In the genomic region with DNA sequence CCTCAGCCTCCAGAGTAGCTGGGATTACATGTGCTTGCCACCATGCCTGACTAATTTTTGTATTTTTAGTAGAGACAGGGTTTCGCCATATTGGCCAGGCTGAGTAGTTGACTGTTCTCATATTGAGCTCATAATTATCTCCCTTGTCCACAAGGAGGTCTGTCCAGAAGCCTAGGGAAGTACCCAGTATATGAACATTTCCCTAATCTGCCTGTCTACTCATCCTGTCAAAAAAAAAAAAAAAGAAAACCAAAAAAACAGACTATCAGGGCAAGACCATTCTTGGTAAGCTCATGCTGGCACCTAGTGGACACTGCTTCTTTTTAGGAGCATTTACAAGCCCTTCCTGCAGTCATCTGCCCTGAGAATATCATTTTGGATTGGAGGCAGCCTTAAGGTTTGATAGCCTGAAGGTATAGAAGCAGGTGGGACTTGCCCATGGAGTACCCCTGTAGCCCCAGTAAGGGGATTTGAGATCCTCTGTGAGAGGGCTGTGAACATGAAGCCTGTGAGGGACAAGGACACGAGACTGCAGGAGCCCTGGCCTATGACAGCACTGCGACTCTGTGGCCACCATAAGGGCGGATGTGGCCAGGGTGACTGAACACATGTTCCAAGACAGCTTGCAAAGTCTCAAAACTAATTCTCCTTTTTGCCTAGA, we compare ENCODE assay signal across 8 cellular contexts. TPM values are rescaled to one million over a fixed set of nuclear protein-coding genes. Genes with fewer than 3 reads are reported as not detected.
DNase-seq lines count a peak whose midpoint lies in the region; ATAC-seq, FAIRE-seq and TF ChIP-seq lines count a peak whose summit lies in the region.

No MANE protein-coding gene starts in this region.

- 77 to 82% (median 78%) methylated on average over 4 of the region's 4 CpGs for WGBS in small intestine, 3 donors

- no peak for FAIRE-seq in small intestine (lab: Jason Lieb, UNC)

- DNase-seq in DMS53 treated with DMSO at 0.1 percent for 48 hours (lab: John Stamatoyannopoulos, UW; ENCODE audit: unreplicated experiment) (peak; percentile 4), OCI-M2 (lab: John Stamatoyannopoulos, UW; ENCODE audit: unreplicated experiment) (peak; percentile 15), cardiac muscle cell (ENCODE audit: low read depth in 1 of 2, low spot score in 1 of 2) (peak; percentile 49 to 85), small intestine (peak; percentile 69), vagina (ENCODE audit: extremely low spot score in 2 of 2) (no peak)
- peak; percentile 25 for DNase-seq in activated T-helper 9 cell treated with anti-CD3 and anti-CD28 coated beads, Interleukin-2, amount 50 U/mL, for 16 hours (ENCODE audit: low read depth)

- TF ChIP-seq POLR2A in vagina (IDR thresholded peaks at IDR 0.05), result no peak

- H3K36me3 ChIP-seq in cardiac muscle cell (no peaks in the 10 kb centered on the region), small intestine (ENCODE audit: control insufficient read depth in 2 of 2, insufficient read depth in 2 of 2, low read length in 2 of 2) (no peaks in the 10 kb centered on the region), vagina (no peaks in the 10 kb centered on the region)

- H3K4me3 ChIP-seq in cardiac muscle cell (no peak overlapping the region), small intestine (ENCODE audit: low read depth in 1 of 2, low read length in 2 of 2) (no peak overlapping the region), vagina (no peak overlapping the region)

- intact Hi-C loops in vagina (cut with DNase I), result no loop called here

- H3K9me3 ChIP-seq in cardiac muscle cell (ENCODE audit: low read depth), result no peaks in the 10 kb centered on the region
- no peaks in the 10 kb centered on the region for H3K9me3 ChIP-seq in small intestine (ENCODE audit: control insufficient read depth, low read depth)
- H3K9me3 ChIP-seq in vagina, result no peaks in the 10 kb centered on the region

- peaks cover 7% of the 10 kb centered on the region for H3K27me3 ChIP-seq in cardiac muscle cell
- no peaks in the 10 kb centered on the region for H3K27me3 ChIP-seq in small intestine (ENCODE audit: control insufficient read depth in 2 of 2, insufficient read depth in 2 of 2, low read length in 2 of 2)
- H3K27me3 ChIP-seq in vagina, result no peaks in the 10 kb centered on the region

- H3K4me1 ChIP-seq in cardiac muscle cell (ENCODE audit: low read depth), result no peaks in the 10 kb centered on the region
- no peaks in the 10 kb centered on the region for H3K4me1 ChIP-seq in small intestine (ENCODE audit: control insufficient read depth in 2 of 2, insufficient read depth in 1 of 2, low read depth in 1 of 2, low read length in 1 of 2)
- peaks cover 4% of the 10 kb centered on the region for H3K4me1 ChIP-seq in vagina

- no peak overlapping the region for H3K27ac ChIP-seq in cardiac muscle cell
- H3K27ac ChIP-seq in small intestine (ENCODE audit: low read depth in 1 of 2, low read length in 1 of 2), result peak overlapping the region; percentile 52 to 78
- no peak overlapping the region for H3K27ac ChIP-seq in vagina

- TF ChIP-seq CTCF in cardiac muscle cell (IDR thresholded peaks at IDR 0.05; ENCODE audit: low read depth, low read length) (peak; percentile 66), vagina (IDR thresholded peaks at IDR 0.05) (no peak)

- ATAC-seq in GM19455 (IDR thresholded peaks at IDR 0.05; ENCODE audit: unreplicated experiment) (peak; percentile 67), HG03469 (IDR thresholded peaks at IDR 0.05; ENCODE audit: unreplicated experiment) (peak; percentile 39)

RNA-seq across cellular contexts. Expression of gene DUSP12, which starts 10.8 kb away (rescaled TPM):
- 40.0 and 60.5 TPM in 2 replicates for total RNA-seq in cardiac muscle cell
- 63.1 and 65.7 TPM in 2 replicates for polyA plus RNA-seq in cardiac muscle cell
- 10 to 100 TPM in 2 of 3 donors, 1 to 10 TPM in 1; 9.4 to 22.4 (median 22.2) TPM for polyA plus RNA-seq in small intestine
- 34.1 TPM for total RNA-seq in vagina

RNA-seq across cellular contexts. Expression of gene FCRLB, which starts 17.4 kb away (rescaled TPM):
- total RNA-seq in cardiac muscle cell, result 2.9 and 3.0 TPM in 2 replicates
- polyA plus RNA-seq in cardiac muscle cell, result 0.67 and 1.7 TPM in 2 replicates
- polyA plus RNA-seq in small intestine, result under 1 TPM in 1 of 3 donors, not detected in 2; 0.34 TPM
- not detected for total RNA-seq in vagina

RNA-seq across cellular contexts. Expression of gene ATF6, which starts 27.4 kb away (rescaled TPM):
- total RNA-seq in cardiac muscle cell (18.0 and 18.1 TPM in 2 replicates), vagina (21.1 TPM)
- polyA plus RNA-seq in cardiac muscle cell (14.6 and 15.6 TPM in 2 replicates), small intestine (1 to 10 TPM; 2.7 to 9.1 (median 3.0) TPM)

RNA-seq across cellular contexts. Expression of gene FCRLA, which starts 31.7 kb away (rescaled TPM):
- total RNA-seq in cardiac muscle cell (0.18 TPM in 1 of 2 replicates, not detected in the other), vagina (not detected)
- polyA plus RNA-seq in cardiac muscle cell (0.39 TPM in 1 of 2 replicates, not detected in the other), small intestine (1 to 10 TPM in 1 of 3 donors, not detected in 2; 1.4 TPM)

Comparison
In these comparisons a context has a peak if more than half of its experiments do, and no peak if none do; other contexts are left out.
1. DNase-seq: peak in DMS53 treated with DMSO at 0.1 percent for 48 hours (single experiment), OCI-M2 (single experiment), activated T-helper 9 cell treated with anti-CD3 and anti-CD28 coated beads, Interleukin-2, amount 50 U/mL, for 16 hours (single experiment), cardiac muscle cell (2 of 2) and small intestine (single experiment); none in vagina (0 of 2).
2. H3K27ac ChIP-seq: peak in small intestine (2 of 2); none in cardiac muscle cell (single experiment) and vagina (single experiment).